11 cellular contexts compared by ENCODE assay signal in genomic region chr14:32724864-32725550, GRCh38.
A peak's percentile ranks its signal among the peaks of the same experiment; 100 is the strongest.
DNase-seq lines count a peak whose midpoint lies in the region; ATAC-seq and TF ChIP-seq lines count a peak whose summit lies in the region.
"Had no signal": no experiment of that assay in that cellular context is flagged by ENCODE, and none has a peak within 500 bp of the region (broad histone marks: within the 10 kb centered on the region; RNA-seq: fewer than 3 reads in every experiment).

No MANE protein-coding gene starts in this region.

- H3K4me1 Mint-ChIP-seq in MCF 10A (ENCODE audit: insufficient read depth, unreplicated experiment): peaks cover 6% of the 10 kb centered on the region
- H3K4me1 Mint-ChIP-seq: natural killer cell had no signal

- no peaks in the 10 kb centered on the region for H3K36me3 Mint-ChIP-seq in MCF 10A (ENCODE audit: insufficient read depth, unreplicated experiment)
- H3K36me3 Mint-ChIP-seq: natural killer cell had no signal

- CTCF ChIA-PET in MCF 10A (lab: Yijun Ruan, JAX): interaction anchor here (0.6 to 1.2 kb wide), 5 partner anchors 13 to 1375 kb away, joined by 3 to 5 read pairs (median 3); no protein-coding TSS in a partner anchor

- DNase-seq in NCI-H2029 (lab: John Stamatoyannopoulos, UW): peak; percentile 43
- no peak for DNase-seq in NCI-H2029 treated with DMSO at 0.1 percent for 48 hours (lab: John Stamatoyannopoulos, UW)
- DNase-seq in MCF 10A (ENCODE audit: unreplicated experiment): peak; percentile 48
- peak; percentile 16 for DNase-seq in iPS-NIHi7 (ENCODE audit: extremely low spot score)
- DNase-seq in tibial artery: no peak
- DNase-seq in NCI-H187 (lab: John Stamatoyannopoulos, UW): no peak
- no peak for DNase-seq in activated CD4-positive, CD25-positive, alpha-beta regulatory T cell treated with anti-CD3 and anti-CD28 coated beads, Interleukin-2, amount 50 U/mL, for 72 hours
- DNase-seq: natural killer cell, NCI-H69 had no signal

- H3K27me3 ChIP-seq in tibial artery: no peaks in the 10 kb centered on the region

- H3K27ac ChIP-seq in tibial artery: peak overlapping the region; percentile 49 to 54

- H3K27ac Mint-ChIP-seq in MCF 10A (ENCODE audit: low read depth, unreplicated experiment): peak overlapping the region; percentile 14
- H3K27ac Mint-ChIP-seq: natural killer cell had no signal

- POLR2A ChIA-PET in MCF 10A (lab: Yijun Ruan, JAX): interaction anchor here (0.5 to 1.0 kb wide), 3 partner anchors 16 to 1388 kb away, joined by 3 read pairs; no protein-coding TSS in a partner anchor

- ATAC-seq in GM19455 (IDR thresholded peaks at IDR 0.05; ENCODE audit: unreplicated experiment): no peak
- ATAC-seq: activated CD4-positive, CD25-positive, alpha-beta regulatory T cell treated with anti-CD3 and anti-CD28 coated beads, Interleukin-2, amount 50 U/mL, for 24 hours; natural killer cell had no signal

- H3K4me3 Mint-ChIP-seq in MCF 10A (ENCODE audit: unreplicated experiment): peak overlapping the region; percentile 32
- H3K4me3 Mint-ChIP-seq: natural killer cell had no signal

- intact Hi-C loops in MCF 10A (cut with micrococcal nuclease): no loop called here
- intact Hi-C loops in tibial artery (cut with DNase I; ENCODE audit: low total_unique reads): loop anchor here (5.0 kb wide), 1 partner anchor 1062 kb away; no protein-coding TSS in a partner anchor

- peaks cover 0 to 41% (median 9%) of the 10 kb centered on the region in 4 donors for H3K4me1 ChIP-seq in tibial artery

- H3K9me3 Mint-ChIP-seq in MCF 10A (ENCODE audit: unreplicated experiment): no peaks in the 10 kb centered on the region

- TF ChIP-seq CTCF in MCF 10A (IDR thresholded peaks at IDR 0.05; ENCODE audit: unreplicated experiment) (no peak), tibial artery (IDR thresholded peaks at IDR 0.05) (no peak)

- no TSS peak for BruUV-seq in MCF 10A (replicated peaks; lab: Mats Ljungman, UMichigan)

- no peaks in the 10 kb centered on the region for H3K27me3 Mint-ChIP-seq in MCF 10A (ENCODE audit: insufficient read depth, unreplicated experiment)

- no peaks in the 10 kb centered on the region for H3K36me3 ChIP-seq in tibial artery

- peak overlapping the region; percentile 23 to 41 for H3K4me3 ChIP-seq in tibial artery

- no peaks in the 10 kb centered on the region for H3K9me3 ChIP-seq in tibial artery

Comparison
In these comparisons a context has a peak if more than half of its experiments do, and no peak if none do; other contexts are left out.
1. DNase-seq: peak in NCI-H2029 (single experiment), MCF 10A (single experiment) and iPS-NIHi7 (single experiment); none in NCI-H2029 treated with DMSO at 0.1 percent for 48 hours (single experiment), tibial artery (0 of 2), NCI-H187 (0 of 2) and activated CD4-positive, CD25-positive, alpha-beta regulatory T cell treated with anti-CD3 and anti-CD28 coated beads, Interleukin-2, amount 50 U/mL, for 72 hours (single experiment).